In genomic region chr10:127033569-127034175, GRCh38 we compare ENCODE assay signal across 1 cellular context.
A peak's percentile ranks its signal among the peaks of the same experiment; 100 is the strongest.
TF ChIP-seq lines count a peak whose summit lies in the region.

No MANE protein-coding gene starts in this region.

TF ChIP-seq in HepG2, 621 proteins besides CTCF, POLR2A, EP300 and RAD21 (continued from another document and continues in another):
- TF ChIP-seq ZNF652 (CRISPR knock-in tag; IDR thresholded peaks at IDR 0.05; ENCODE audit: borderline replicate concordance, low read depth) (no peak), ZNF790 (CRISPR knock-in tag; IDR thresholded peaks at IDR 0.05; ENCODE audit: borderline replicate concordance) (no peak), ISL2 (CRISPR knock-in tag; IDR thresholded peaks at IDR 0.05) (no peak), FOXP1 (IDR thresholded peaks at IDR 0.05) (0 out of 2 replicates have a peak, but pooled peaks have one; percentile 22), FOXP1 (CRISPR knock-in tag; IDR thresholded peaks at IDR 0.05) (peak; percentile 85), ZNF597 (CRISPR knock-in tag; IDR thresholded peaks at IDR 0.05) (no peak), NFYB (CRISPR knock-in tag; IDR thresholded peaks at IDR 0.05) (no peak), SKIL (CRISPR knock-in tag; IDR thresholded peaks at IDR 0.05; ENCODE audit: borderline replicate concordance) (no peak), ZNF232 (CRISPR knock-in tag; IDR thresholded peaks at IDR 0.05; ENCODE audit: borderline replicate concordance) (0 out of 2 replicates have a peak, but pooled peaks have one; percentile 2), ZNF766 (CRISPR knock-in tag; IDR thresholded peaks at IDR 0.05; ENCODE audit: borderline replicate concordance) (no peak), CHD4 (IDR thresholded peaks at IDR 0.05; ENCODE audit: borderline replicate concordance, low read length) (no peak), PAWR (CRISPR knock-in tag; IDR thresholded peaks at IDR 0.05; ENCODE audit: borderline replicate concordance) (no peak), HNRNPUL1 (IDR thresholded peaks at IDR 0.05; ENCODE audit: low read depth, low read length) (no peak), ZNF703 (CRISPR knock-in tag; IDR thresholded peaks at IDR 0.05; ENCODE audit: borderline replicate concordance) (no peak), ZNF280B (CRISPR knock-in tag; IDR thresholded peaks at IDR 0.05; ENCODE audit: borderline replicate concordance) (no peak), ZNF530 (CRISPR knock-in tag; IDR thresholded peaks at IDR 0.05; ENCODE audit: low read depth) (no peak), PHF8 (CRISPR knock-in tag; IDR thresholded peaks at IDR 0.05) (no peak), HIVEP1 (CRISPR knock-in tag; IDR thresholded peaks at IDR 0.05) (no peak), ZNF577 (CRISPR knock-in tag; IDR thresholded peaks at IDR 0.05; ENCODE audit: borderline replicate concordance, low read depth) (no peak), ARHGAP35 (CRISPR knock-in tag; IDR thresholded peaks at IDR 0.05; ENCODE audit: borderline replicate concordance) (no peak), SIN3A (IDR thresholded peaks at IDR 0.05; ENCODE audit: borderline replicate concordance, low read depth, low read length) (no peak), CREB1 (IDR thresholded peaks at IDR 0.05) (no peak), CREB1 (CRISPR knock-in tag; IDR thresholded peaks at IDR 0.05) (no peak), ZNF260 (CRISPR knock-in tag; IDR thresholded peaks at IDR 0.05; ENCODE audit: borderline replicate concordance, low read depth) (no peak), AHR (CRISPR knock-in tag; IDR thresholded peaks at IDR 0.05) (no peak), ZNF484 (CRISPR knock-in tag; IDR thresholded peaks at IDR 0.05; ENCODE audit: borderline replicate concordance, low read depth) (no peak), ZNF331 (CRISPR knock-in tag; IDR thresholded peaks at IDR 0.05) (0 out of 2 replicates have a peak, but pooled peaks have one; percentile 37), ATF3 (CRISPR knock-in tag; IDR thresholded peaks at IDR 0.05) (no peak), MIER3 (CRISPR knock-in tag; IDR thresholded peaks at IDR 0.05; ENCODE audit: borderline replicate concordance) (no peak), JUND (CRISPR knock-in tag; IDR thresholded peaks at IDR 0.05) (no peak; the same call in 1 of the 2 replicates), POGZ (CRISPR knock-in tag; IDR thresholded peaks at IDR 0.05) (peak; percentile 59; the same call in 1 of the 2 replicates), ZHX1 (CRISPR knock-in tag; IDR thresholded peaks at IDR 0.05; ENCODE audit: low read depth) (no peak; the same call in 1 of the 2 replicates), POLR2AphosphoS5 (IDR thresholded peaks at IDR 0.05; ENCODE audit: low read depth, low read length) (no peak), KLF6 (CRISPR knock-in tag; IDR thresholded peaks at IDR 0.05) (no peak), POGK (CRISPR knock-in tag; conservative IDR thresholded peaks at IDR 0.05) (no peak), ZNF20 (CRISPR knock-in tag; IDR thresholded peaks at IDR 0.05) (no peak), SMAD3 (CRISPR knock-in tag; IDR thresholded peaks at IDR 0.05) (no peak), MED8 (CRISPR knock-in tag; IDR thresholded peaks at IDR 0.05; ENCODE audit: insufficient replicate concordance) (no peak), AGO2 (optimal IDR thresholded peaks at IDR 0.05; ENCODE audit: low read depth, low read length) (no peak), SRY (CRISPR knock-in tag; IDR thresholded peaks at IDR 0.05) (no peak), YEATS4 (CRISPR knock-in tag; IDR thresholded peaks at IDR 0.05; ENCODE audit: borderline replicate concordance) (peak; percentile 71), MIXL1 (CRISPR knock-in tag; IDR thresholded peaks at IDR 0.05) (peak; percentile 45; the same call in 1 of the 2 replicates), ZBTB7B (CRISPR knock-in tag; IDR thresholded peaks at IDR 0.05) (no peak), ZMYM3 (CRISPR knock-in tag; IDR thresholded peaks at IDR 0.05) (no peak), GATAD1 (CRISPR knock-in tag; IDR thresholded peaks at IDR 0.05) (no peak), EZH2 (conservative IDR thresholded peaks at IDR 0.05; ENCODE audit: low read depth, low read length) (no peak), ZC3H13 (CRISPR knock-in tag; IDR thresholded peaks at IDR 0.05) (no peak)
- TF ChIP-seq, protein P1, sequence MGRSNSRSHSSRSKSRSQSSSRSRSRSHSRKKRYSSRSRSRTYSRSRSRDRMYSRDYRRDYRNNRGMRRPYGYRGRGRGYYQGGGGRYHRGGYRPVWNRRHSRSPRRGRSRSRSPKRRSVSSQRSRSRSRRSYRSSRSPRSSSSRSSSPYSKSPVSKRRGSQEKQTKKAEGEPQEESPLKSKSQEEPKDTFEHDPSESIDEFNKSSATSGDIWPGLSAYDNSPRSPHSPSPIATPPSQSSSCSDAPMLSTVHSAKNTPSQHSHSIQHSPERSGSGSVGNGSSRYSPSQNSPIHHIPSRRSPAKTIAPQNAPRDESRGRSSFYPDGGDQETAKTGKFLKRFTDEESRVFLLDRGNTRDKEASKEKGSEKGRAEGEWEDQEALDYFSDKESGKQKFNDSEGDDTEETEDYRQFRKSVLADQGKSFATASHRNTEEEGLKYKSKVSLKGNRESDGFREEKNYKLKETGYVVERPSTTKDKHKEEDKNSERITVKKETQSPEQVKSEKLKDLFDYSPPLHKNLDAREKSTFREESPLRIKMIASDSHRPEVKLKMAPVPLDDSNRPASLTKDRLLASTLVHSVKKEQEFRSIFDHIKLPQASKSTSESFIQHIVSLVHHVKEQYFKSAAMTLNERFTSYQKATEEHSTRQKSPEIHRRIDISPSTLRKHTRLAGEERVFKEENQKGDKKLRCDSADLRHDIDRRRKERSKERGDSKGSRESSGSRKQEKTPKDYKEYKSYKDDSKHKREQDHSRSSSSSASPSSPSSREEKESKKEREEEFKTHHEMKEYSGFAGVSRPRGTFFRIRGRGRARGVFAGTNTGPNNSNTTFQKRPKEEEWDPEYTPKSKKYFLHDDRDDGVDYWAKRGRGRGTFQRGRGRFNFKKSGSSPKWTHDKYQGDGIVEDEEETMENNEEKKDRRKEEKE (IDR thresholded peaks at IDR 0.05): no peak
- TF ChIP-seq, protein P2, sequence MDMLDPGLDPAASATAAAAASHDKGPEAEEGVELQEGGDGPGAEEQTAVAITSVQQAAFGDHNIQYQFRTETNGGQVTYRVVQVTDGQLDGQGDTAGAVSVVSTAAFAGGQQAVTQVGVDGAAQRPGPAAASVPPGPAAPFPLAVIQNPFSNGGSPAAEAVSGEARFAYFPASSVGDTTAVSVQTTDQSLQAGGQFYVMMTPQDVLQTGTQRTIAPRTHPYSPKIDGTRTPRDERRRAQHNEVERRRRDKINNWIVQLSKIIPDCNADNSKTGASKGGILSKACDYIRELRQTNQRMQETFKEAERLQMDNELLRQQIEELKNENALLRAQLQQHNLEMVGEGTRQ (IDR thresholded peaks at IDR 0.05; ENCODE audit: low read depth, low read length): no peak
- TF ChIP-seq, protein P2 (CRISPR knock-in tag; IDR thresholded peaks at IDR 0.05; ENCODE audit: borderline replicate concordance): no peak
- TF ChIP-seq, protein P3, sequence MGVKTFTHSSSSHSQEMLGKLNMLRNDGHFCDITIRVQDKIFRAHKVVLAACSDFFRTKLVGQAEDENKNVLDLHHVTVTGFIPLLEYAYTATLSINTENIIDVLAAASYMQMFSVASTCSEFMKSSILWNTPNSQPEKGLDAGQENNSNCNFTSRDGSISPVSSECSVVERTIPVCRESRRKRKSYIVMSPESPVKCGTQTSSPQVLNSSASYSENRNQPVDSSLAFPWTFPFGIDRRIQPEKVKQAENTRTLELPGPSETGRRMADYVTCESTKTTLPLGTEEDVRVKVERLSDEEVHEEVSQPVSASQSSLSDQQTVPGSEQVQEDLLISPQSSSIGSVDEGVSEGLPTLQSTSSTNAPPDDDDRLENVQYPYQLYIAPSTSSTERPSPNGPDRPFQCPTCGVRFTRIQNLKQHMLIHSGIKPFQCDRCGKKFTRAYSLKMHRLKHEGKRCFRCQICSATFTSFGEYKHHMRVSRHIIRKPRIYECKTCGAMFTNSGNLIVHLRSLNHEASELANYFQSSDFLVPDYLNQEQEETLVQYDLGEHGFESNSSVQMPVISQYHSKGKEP (CRISPR knock-in tag; IDR thresholded peaks at IDR 0.05): no peak
- TF ChIP-seq, protein P4, sequence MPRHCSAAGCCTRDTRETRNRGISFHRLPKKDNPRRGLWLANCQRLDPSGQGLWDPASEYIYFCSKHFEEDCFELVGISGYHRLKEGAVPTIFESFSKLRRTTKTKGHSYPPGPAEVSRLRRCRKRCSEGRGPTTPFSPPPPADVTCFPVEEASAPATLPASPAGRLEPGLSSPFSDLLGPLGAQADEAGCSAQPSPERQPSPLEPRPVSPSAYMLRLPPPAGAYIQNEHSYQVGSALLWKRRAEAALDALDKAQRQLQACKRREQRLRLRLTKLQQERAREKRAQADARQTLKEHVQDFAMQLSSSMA (CRISPR knock-in tag; IDR thresholded peaks at IDR 0.05): no peak
- TF ChIP-seq, protein P5, sequence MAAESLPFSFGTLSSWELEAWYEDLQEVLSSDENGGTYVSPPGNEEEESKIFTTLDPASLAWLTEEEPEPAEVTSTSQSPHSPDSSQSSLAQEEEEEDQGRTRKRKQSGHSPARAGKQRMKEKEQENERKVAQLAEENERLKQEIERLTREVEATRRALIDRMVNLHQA (CRISPR knock-in tag; IDR thresholded peaks at IDR 0.05): no peak
